ENCODE assay signal across 1 cellular context in the genomic region with DNA sequence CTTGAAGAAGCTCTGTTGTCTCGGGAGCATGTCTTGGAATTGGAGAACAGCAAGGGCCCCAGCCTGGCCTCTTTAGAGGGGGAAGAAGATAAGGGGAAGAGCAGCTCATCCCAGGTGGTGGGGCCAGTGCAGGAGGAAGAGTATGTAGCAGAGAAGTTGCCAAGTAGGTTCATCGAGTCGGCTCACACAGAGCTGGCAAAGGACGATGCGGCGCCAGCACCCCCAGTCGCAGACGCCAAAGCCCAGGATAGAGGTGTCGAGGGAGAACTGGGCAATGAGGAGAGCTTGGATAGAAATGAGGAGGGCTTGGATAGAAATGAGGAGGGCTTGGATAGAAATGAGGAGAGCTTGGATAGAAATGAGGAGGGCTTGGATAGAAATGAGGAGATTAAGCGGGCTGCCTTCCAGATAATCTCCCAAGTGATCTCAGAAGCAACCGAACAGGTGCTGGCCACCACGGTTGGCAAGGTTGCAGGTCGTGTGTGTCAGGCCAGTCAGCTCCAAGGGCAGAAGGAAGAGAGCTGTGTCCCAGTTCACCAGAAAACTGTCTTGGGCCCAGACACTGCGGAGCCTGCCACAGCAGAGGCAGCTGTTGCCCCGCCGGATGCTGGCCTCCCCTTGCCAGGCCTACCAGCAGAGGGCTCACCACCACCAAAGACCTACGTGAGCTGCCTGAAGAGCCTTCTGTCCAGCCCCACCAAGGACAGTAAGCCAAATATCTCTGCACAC.
TF ChIP-seq lines count a peak whose summit lies in the region.

No MANE protein-coding gene starts in this region.

TF ChIP-seq in HepG2, 621 proteins besides CTCF, POLR2A, EP300 and RAD21 (continued from another document and continues in another):
- TF ChIP-seq, protein P1, sequence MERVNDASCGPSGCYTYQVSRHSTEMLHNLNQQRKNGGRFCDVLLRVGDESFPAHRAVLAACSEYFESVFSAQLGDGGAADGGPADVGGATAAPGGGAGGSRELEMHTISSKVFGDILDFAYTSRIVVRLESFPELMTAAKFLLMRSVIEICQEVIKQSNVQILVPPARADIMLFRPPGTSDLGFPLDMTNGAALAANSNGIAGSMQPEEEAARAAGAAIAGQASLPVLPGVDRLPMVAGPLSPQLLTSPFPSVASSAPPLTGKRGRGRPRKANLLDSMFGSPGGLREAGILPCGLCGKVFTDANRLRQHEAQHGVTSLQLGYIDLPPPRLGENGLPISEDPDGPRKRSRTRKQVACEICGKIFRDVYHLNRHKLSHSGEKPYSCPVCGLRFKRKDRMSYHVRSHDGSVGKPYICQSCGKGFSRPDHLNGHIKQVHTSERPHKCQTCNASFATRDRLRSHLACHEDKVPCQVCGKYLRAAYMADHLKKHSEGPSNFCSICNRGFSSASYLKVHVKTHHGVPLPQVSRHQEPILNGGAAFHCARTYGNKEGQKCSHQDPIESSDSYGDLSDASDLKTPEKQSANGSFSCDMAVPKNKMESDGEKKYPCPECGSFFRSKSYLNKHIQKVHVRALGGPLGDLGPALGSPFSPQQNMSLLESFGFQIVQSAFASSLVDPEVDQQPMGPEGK (CRISPR knock-in tag; IDR thresholded peaks at IDR 0.05) = 0 out of 2 replicates have a peak, but pooled peaks have one; percentile 15
- TF ChIP-seq ERF (CRISPR knock-in tag; IDR thresholded peaks at IDR 0.05) (peak; percentile 68; the same call in 1 of the 2 replicates), ZNF101 (CRISPR knock-in tag; IDR thresholded peaks at IDR 0.05; ENCODE audit: borderline replicate concordance, low read depth) (no peak), ZNF354B (CRISPR knock-in tag; IDR thresholded peaks at IDR 0.05) (no peak), ZNF510 (CRISPR knock-in tag; IDR thresholded peaks at IDR 0.05; ENCODE audit: low read depth) (0 out of 2 replicates have a peak, but pooled peaks have one; percentile 41), ZNF619 (CRISPR knock-in tag; IDR thresholded peaks at IDR 0.05) (no peak), SMC3 (IDR thresholded peaks at IDR 0.05; ENCODE audit: low read length) (peak; percentile 18; the same call in 1 of the 2 replicates), ESRRA (CRISPR knock-in tag; IDR thresholded peaks at IDR 0.05; ENCODE audit: low read depth) (0 out of 2 replicates have a peak, but pooled peaks have one; percentile 32), FOXO1 (CRISPR knock-in tag; IDR thresholded peaks at IDR 0.05) (peak; percentile 20; the same call in 1 of the 2 replicates), ZNF253 (CRISPR knock-in tag; IDR thresholded peaks at IDR 0.05; ENCODE audit: borderline replicate concordance) (0 out of 2 replicates have a peak, but pooled peaks have one; percentile 27), EZH2 (conservative IDR thresholded peaks at IDR 0.05; ENCODE audit: low read depth, low read length) (no peak), TRIM24 (CRISPR knock-in tag; IDR thresholded peaks at IDR 0.05) (no peak), GZF1 (CRISPR knock-in tag; IDR thresholded peaks at IDR 0.05) (no peak), STAG1 (CRISPR knock-in tag; IDR thresholded peaks at IDR 0.05) (peak; percentile 58), MYC (CRISPR knock-in tag; IDR thresholded peaks at IDR 0.05; ENCODE audit: borderline replicate concordance) (no peak), ZNF614 (CRISPR knock-in tag; IDR thresholded peaks at IDR 0.05; ENCODE audit: borderline replicate concordance) (no peak), CBX5 (CRISPR knock-in tag; IDR thresholded peaks at IDR 0.05; ENCODE audit: borderline replicate concordance) (peak; percentile 31; the same call in 1 of the 2 replicates), ZNF367 (CRISPR knock-in tag; IDR thresholded peaks at IDR 0.05; ENCODE audit: borderline replicate concordance) (no peak), ZMYM4 (CRISPR knock-in tag; IDR thresholded peaks at IDR 0.05) (peak; percentile 46; the same call in 1 of the 2 replicates), ZZZ3 (CRISPR knock-in tag; IDR thresholded peaks at IDR 0.05; ENCODE audit: borderline replicate concordance) (0 out of 2 replicates have a peak, but pooled peaks have one; percentile 7), PHF8 (CRISPR knock-in tag; IDR thresholded peaks at IDR 0.05) (no peak), KLF16 (CRISPR knock-in tag; IDR thresholded peaks at IDR 0.05) (0 out of 4 replicates have a peak, but pooled peaks of 1 of the 2 experiments have one; percentile 33), GABPB1 (CRISPR knock-in tag; IDR thresholded peaks at IDR 0.05) (peak; percentile 45; the same call in 1 of the 2 replicates), CEBPB (IDR thresholded peaks at IDR 0.05; ENCODE audit: borderline replicate concordance, low read depth, low read length) (no peak), RXRA (CRISPR knock-in tag; IDR thresholded peaks at IDR 0.05) (peak; percentile 18; the same call in 1 of the 2 replicates), SPEN (CRISPR knock-in tag; IDR thresholded peaks at IDR 0.05; ENCODE audit: low read depth) (peak; percentile 52; the same call in 1 of the 2 replicates), ZNF17 (CRISPR knock-in tag; IDR thresholded peaks at IDR 0.05) (no peak), ZFX (CRISPR knock-in tag; IDR thresholded peaks at IDR 0.05; ENCODE audit: low read depth) (peak; percentile 57)
- TF ChIP-seq, protein P2, sequence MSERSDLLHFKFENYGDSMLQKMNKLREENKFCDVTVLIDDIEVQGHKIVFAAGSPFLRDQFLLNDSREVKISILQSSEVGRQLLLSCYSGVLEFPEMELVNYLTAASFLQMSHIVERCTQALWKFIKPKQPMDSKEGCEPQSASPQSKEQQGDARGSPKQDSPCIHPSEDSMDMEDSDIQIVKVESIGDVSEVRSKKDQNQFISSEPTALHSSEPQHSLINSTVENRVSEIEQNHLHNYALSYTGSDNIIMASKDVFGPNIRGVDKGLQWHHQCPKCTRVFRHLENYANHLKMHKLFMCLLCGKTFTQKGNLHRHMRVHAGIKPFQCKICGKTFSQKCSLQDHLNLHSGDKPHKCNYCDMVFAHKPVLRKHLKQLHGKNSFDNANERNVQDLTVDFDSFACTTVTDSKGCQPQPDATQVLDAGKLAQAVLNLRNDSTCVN (CRISPR knock-in tag; IDR thresholded peaks at IDR 0.05; ENCODE audit: borderline replicate concordance) = no peak
- TF ChIP-seq, protein P3, sequence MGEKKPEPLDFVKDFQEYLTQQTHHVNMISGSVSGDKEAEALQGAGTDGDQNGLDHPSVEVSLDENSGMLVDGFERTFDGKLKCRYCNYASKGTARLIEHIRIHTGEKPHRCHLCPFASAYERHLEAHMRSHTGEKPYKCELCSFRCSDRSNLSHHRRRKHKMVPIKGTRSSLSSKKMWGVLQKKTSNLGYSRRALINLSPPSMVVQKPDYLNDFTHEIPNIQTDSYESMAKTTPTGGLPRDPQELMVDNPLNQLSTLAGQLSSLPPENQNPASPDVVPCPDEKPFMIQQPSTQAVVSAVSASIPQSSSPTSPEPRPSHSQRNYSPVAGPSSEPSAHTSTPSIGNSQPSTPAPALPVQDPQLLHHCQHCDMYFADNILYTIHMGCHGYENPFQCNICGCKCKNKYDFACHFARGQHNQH (CRISPR knock-in tag; IDR thresholded peaks at IDR 0.05) = no peak
- TF ChIP-seq, protein P4, sequence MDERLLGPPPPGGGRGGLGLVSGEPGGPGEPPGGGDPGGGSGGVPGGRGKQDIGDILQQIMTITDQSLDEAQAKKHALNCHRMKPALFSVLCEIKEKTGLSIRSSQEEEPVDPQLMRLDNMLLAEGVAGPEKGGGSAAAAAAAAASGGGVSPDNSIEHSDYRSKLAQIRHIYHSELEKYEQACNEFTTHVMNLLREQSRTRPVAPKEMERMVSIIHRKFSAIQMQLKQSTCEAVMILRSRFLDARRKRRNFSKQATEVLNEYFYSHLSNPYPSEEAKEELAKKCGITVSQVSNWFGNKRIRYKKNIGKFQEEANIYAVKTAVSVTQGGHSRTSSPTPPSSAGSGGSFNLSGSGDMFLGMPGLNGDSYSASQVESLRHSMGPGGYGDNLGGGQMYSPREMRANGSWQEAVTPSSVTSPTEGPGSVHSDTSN (CRISPR knock-in tag; IDR thresholded peaks at IDR 0.05) = no peak
- TF ChIP-seq, protein P5, sequence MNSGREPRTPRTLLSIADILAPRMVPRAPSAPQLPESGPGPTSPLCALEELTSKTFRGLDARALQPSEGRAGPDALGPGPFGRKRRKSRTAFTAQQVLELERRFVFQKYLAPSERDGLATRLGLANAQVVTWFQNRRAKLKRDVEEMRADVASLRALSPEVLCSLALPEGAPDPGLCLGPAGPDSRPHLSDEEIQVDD (CRISPR knock-in tag; IDR thresholded peaks at IDR 0.05; ENCODE audit: borderline replicate concordance) = 0 out of 2 replicates have a peak, but pooled peaks have one; percentile 53
- TF ChIP-seq, protein P6, sequence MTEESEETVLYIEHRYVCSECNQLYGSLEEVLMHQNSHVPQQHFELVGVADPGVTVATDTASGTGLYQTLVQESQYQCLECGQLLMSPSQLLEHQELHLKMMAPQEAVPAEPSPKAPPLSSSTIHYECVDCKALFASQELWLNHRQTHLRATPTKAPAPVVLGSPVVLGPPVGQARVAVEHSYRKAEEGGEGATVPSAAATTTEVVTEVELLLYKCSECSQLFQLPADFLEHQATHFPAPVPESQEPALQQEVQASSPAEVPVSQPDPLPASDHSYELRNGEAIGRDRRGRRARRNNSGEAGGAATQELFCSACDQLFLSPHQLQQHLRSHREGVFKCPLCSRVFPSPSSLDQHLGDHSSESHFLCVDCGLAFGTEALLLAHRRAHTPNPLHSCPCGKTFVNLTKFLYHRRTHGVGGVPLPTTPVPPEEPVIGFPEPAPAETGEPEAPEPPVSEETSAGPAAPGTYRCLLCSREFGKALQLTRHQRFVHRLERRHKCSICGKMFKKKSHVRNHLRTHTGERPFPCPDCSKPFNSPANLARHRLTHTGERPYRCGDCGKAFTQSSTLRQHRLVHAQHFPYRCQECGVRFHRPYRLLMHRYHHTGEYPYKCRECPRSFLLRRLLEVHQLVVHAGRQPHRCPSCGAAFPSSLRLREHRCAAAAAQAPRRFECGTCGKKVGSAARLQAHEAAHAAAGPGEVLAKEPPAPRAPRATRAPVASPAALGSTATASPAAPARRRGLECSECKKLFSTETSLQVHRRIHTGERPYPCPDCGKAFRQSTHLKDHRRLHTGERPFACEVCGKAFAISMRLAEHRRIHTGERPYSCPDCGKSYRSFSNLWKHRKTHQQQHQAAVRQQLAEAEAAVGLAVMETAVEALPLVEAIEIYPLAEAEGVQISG (CRISPR knock-in tag; IDR thresholded peaks at IDR 0.05) = peak; percentile 45; the same call in 1 of the 2 replicates
- TF ChIP-seq, protein P7, sequence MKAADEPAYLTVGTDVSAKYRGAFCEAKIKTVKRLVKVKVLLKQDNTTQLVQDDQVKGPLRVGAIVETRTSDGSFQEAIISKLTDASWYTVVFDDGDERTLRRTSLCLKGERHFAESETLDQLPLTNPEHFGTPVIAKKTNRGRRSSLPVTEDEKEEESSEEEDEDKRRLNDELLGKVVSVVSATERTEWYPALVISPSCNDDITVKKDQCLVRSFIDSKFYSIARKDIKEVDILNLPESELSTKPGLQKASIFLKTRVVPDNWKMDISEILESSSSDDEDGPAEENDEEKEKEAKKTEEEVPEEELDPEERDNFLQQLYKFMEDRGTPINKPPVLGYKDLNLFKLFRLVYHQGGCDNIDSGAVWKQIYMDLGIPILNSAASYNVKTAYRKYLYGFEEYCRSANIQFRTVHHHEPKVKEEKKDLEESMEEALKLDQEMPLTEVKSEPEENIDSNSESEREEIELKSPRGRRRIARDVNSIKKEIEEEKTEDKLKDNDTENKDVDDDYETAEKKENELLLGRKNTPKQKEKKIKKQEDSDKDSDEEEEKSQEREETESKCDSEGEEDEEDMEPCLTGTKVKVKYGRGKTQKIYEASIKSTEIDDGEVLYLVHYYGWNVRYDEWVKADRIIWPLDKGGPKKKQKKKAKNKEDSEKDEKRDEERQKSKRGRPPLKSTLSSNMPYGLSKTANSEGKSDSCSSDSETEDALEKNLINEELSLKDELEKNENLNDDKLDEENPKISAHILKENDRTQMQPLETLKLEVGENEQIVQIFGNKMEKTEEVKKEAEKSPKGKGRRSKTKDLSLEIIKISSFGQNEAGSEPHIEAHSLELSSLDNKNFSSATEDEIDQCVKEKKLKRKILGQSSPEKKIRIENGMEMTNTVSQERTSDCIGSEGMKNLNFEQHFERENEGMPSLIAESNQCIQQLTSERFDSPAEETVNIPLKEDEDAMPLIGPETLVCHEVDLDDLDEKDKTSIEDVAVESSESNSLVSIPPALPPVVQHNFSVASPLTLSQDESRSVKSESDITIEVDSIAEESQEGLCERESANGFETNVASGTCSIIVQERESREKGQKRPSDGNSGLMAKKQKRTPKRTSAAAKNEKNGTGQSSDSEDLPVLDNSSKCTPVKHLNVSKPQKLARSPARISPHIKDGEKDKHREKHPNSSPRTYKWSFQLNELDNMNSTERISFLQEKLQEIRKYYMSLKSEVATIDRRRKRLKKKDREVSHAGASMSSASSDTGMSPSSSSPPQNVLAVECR (CRISPR knock-in tag; IDR thresholded peaks at IDR 0.05; ENCODE audit: borderline replicate concordance) = peak; percentile 33; the same call in 1 of the 2 replicates
- TF ChIP-seq, protein P8, sequence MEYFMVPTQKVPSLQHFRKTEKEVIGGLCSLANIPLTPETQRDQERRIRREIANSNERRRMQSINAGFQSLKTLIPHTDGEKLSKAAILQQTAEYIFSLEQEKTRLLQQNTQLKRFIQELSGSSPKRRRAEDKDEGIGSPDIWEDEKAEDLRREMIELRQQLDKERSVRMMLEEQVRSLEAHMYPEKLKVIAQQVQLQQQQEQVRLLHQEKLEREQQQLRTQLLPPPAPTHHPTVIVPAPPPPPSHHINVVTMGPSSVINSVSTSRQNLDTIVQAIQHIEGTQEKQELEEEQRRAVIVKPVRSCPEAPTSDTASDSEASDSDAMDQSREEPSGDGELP (IDR thresholded peaks at IDR 0.05; ENCODE audit: borderline replicate concordance, low read depth) = peak; percentile 37; the same call in 1 of the 2 replicates
- TF ChIP-seq, protein P9, sequence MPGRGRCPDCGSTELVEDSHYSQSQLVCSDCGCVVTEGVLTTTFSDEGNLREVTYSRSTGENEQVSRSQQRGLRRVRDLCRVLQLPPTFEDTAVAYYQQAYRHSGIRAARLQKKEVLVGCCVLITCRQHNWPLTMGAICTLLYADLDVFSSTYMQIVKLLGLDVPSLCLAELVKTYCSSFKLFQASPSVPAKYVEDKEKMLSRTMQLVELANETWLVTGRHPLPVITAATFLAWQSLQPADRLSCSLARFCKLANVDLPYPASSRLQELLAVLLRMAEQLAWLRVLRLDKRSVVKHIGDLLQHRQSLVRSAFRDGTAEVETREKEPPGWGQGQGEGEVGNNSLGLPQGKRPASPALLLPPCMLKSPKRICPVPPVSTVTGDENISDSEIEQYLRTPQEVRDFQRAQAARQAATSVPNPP (CRISPR knock-in tag; IDR thresholded peaks at IDR 0.05) = no peak
- TF ChIP-seq, protein P10, sequence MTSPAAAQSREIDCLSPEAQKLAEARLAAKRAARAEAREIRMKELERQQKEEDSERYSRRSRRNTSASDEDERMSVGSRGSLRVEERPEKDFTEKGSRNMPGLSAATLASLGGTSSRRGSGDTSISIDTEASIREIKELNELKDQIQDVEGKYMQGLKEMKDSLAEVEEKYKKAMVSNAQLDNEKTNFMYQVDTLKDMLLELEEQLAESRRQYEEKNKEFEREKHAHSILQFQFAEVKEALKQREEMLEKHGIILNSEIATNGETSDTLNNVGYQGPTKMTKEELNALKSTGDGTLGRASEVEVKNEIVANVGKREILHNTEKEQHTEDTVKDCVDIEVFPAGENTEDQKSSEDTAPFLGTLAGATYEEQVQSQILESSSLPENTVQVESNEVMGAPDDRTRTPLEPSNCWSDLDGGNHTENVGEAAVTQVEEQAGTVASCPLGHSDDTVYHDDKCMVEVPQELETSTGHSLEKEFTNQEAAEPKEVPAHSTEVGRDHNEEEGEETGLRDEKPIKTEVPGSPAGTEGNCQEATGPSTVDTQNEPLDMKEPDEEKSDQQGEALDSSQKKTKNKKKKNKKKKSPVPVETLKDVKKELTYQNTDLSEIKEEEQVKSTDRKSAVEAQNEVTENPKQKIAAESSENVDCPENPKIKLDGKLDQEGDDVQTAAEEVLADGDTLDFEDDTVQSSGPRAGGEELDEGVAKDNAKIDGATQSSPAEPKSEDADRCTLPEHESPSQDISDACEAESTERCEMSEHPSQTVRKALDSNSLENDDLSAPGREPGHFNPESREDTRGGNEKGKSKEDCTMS (CRISPR knock-in tag; conservative IDR thresholded peaks at IDR 0.05) = no peak
